In genomic region chr19:17861542-17862402, GRCh38 we compare ENCODE assay signal across 10 cellular contexts. TPM values are rescaled to one million over a fixed set of nuclear protein-coding genes. Genes with fewer than 3 reads are reported as not detected.
DNase-seq lines count a peak whose midpoint lies in the region; ATAC-seq and TF ChIP-seq lines count a peak whose summit lies in the region.
"Had no signal": no experiment of that assay in that cellular context is flagged by ENCODE, and none has a peak within 500 bp of the region (broad histone marks: within the 10 kb centered on the region; RNA-seq: fewer than 3 reads in every experiment).

No MANE protein-coding gene starts in this region.

- peak overlapping the region; percentile 90 for H3K27ac Mint-ChIP-seq in stimulated activated memory B cell treated with anti-CD40 and anti-IgM and Interleukin-4, amounts not matched to agents 10 μg/mL and 1 μg/mL and 100 μg/mL, for 72 hours

- in situ Hi-C loops in GM13976 (cut with MboI; ENCODE audit: low sequenced_read_pairs, unreplicated experiment), result loop anchor here (10.0 kb wide), 1 partner anchor 63 kb away; no protein-coding TSS in a partner anchor

- H3K4me3 ChIP-seq in WERI-Rb-1 (ENCODE audit: low read depth, low read length) (no peak overlapping the region), fibroblast of the aortic adventitia (ENCODE audit: low read depth, low read length) (peak overlapping the region; percentile 95)

- H3K4me3 Mint-ChIP-seq in activated T-cell treated with anti-CD3 and anti-CD28 coated beads, Interleukin-2, amount 50 U/mL, for 4 hours, result peak overlapping the region; percentile 99
- H3K4me3 Mint-ChIP-seq in stimulated activated memory B cell treated with anti-CD40 and anti-IgM and Interleukin-4, amounts not matched to agents 10 μg/mL and 1 μg/mL and 100 μg/mL, for 72 hours, result peak overlapping the region; percentile 92

- H3K9me3 ChIP-seq in WERI-Rb-1 (ENCODE audit: severe bottlenecking), result no peaks in the 10 kb centered on the region

- no peaks in the 10 kb centered on the region for H3K27me3 ChIP-seq in WERI-Rb-1 (ENCODE audit: insufficient read depth, low read depth, severe bottlenecking)

- no peaks in the 10 kb centered on the region for H3K9me3 Mint-ChIP-seq in activated T-cell treated with anti-CD3 and anti-CD28 coated beads, Interleukin-2, amount 50 U/mL, for 4 hours
- no peaks in the 10 kb centered on the region for H3K9me3 Mint-ChIP-seq in stimulated activated memory B cell treated with anti-CD40 and anti-IgM and Interleukin-4, amounts not matched to agents 10 μg/mL and 1 μg/mL and 100 μg/mL, for 72 hours

- TF ChIP-seq CTCF in WERI-Rb-1 (IDR thresholded peaks at IDR 0.05; ENCODE audit: low read depth, low read length), result no peak
- no peak for TF ChIP-seq CTCF in fibroblast of the aortic adventitia (IDR thresholded peaks at IDR 0.05; ENCODE audit: insufficient read depth, low read length)
- TF ChIP-seq CTCF in GM13976 (IDR thresholded peaks at IDR 0.05; ENCODE audit: borderline replicate concordance, control extremely low read depth, extremely low read depth, insufficient read depth, missing control alignments), result no peak

- no peak for DNase-seq in activated T-cell treated with anti-CD3 and anti-CD28 coated beads, Interleukin-2, amount 50 U/mL, for 4 hours
- DNase-seq in activated T-cell treated with anti-CD3 and anti-CD28 coated beads for 4 hours, result no peak
- DNase-seq in WERI-Rb-1, result no peak
- no peak for DNase-seq in fibroblast of the aortic adventitia (ENCODE audit: low read depth)
- DNase-seq in GM13976 (ENCODE audit: low spot score), result no peak
- DNase-seq in occipital lobe (lab: John Stamatoyannopoulos, UW), result no peak
- DNase-seq: DMS153 had no signal

- H3K4me1 Mint-ChIP-seq in activated T-cell treated with anti-CD3 and anti-CD28 coated beads, Interleukin-2, amount 50 U/mL, for 4 hours (ENCODE audit: low read depth), result peaks cover 33% of the 10 kb centered on the region
- H3K4me1 Mint-ChIP-seq in stimulated activated memory B cell treated with anti-CD40 and anti-IgM and Interleukin-4, amounts not matched to agents 10 μg/mL and 1 μg/mL and 100 μg/mL, for 72 hours, result peaks cover 60% of the 10 kb centered on the region

- peaks cover 59% of the 10 kb centered on the region for H3K36me3 ChIP-seq in WERI-Rb-1

- H3K36me3 Mint-ChIP-seq in activated T-cell treated with anti-CD3 and anti-CD28 coated beads, Interleukin-2, amount 50 U/mL, for 4 hours (ENCODE audit: insufficient read depth), result peaks cover 47% of the 10 kb centered on the region
- H3K36me3 Mint-ChIP-seq in stimulated activated memory B cell treated with anti-CD40 and anti-IgM and Interleukin-4, amounts not matched to agents 10 μg/mL and 1 μg/mL and 100 μg/mL, for 72 hours, result peaks cover 50% of the 10 kb centered on the region

- no peak for ATAC-seq in activated T-cell treated with anti-CD3 and anti-CD28 coated beads, Interleukin-2, amount 50 U/mL, for 4 hours
- no peak for ATAC-seq in stimulated activated memory B cell treated with anti-CD40 and anti-IgM and Interleukin-4, amounts not matched to agents 10 μg/mL and 1 μg/mL and 100 μg/mL, for 72 hours
- no peak for ATAC-seq in HG03520 (IDR thresholded peaks at IDR 0.05; ENCODE audit: unreplicated experiment)

- peak overlapping the region; percentile 8; the same call in 1 of the 2 replicates for H3K27ac ChIP-seq in WERI-Rb-1

- no peaks in the 10 kb centered on the region for H3K27me3 Mint-ChIP-seq in activated T-cell treated with anti-CD3 and anti-CD28 coated beads, Interleukin-2, amount 50 U/mL, for 4 hours (ENCODE audit: low read depth)
- no peaks in the 10 kb centered on the region for H3K27me3 Mint-ChIP-seq in stimulated activated memory B cell treated with anti-CD40 and anti-IgM and Interleukin-4, amounts not matched to agents 10 μg/mL and 1 μg/mL and 100 μg/mL, for 72 hours

RNA-seq across cellular contexts. Expression of gene RPL18A, which starts 2.1 kb away (rescaled TPM):
- total RNA-seq in activated T-cell treated with anti-CD3 and anti-CD28 coated beads, Interleukin-2, amount 50 U/mL, for 4 hours, result 1,000 to 10,000 TPM; 4,001 to 4,060 (median 4,048) TPM
- 1,681 and 2,030 TPM in 2 replicates for total RNA-seq in fibroblast of the aortic adventitia (ENCODE audit: low replicate concordance)
- total RNA-seq in occipital lobe, result 612 TPM

RNA-seq across cellular contexts. Expression of gene SLC5A5, which starts 10.0 kb away (rescaled TPM):
- 1 to 10 TPM in 2 of 3 donors, under 1 TPM in 1; 0.98 to 1.6 (median 1.1) TPM for total RNA-seq in activated T-cell treated with anti-CD3 and anti-CD28 coated beads, Interleukin-2, amount 50 U/mL, for 4 hours
- not detected in 2 replicates for total RNA-seq in fibroblast of the aortic adventitia (ENCODE audit: low replicate concordance)
- total RNA-seq in occipital lobe, result 1.9 TPM
- total RNA-seq: dermis microvascular lymphatic vessel endothelial cell had no signal

RNA-seq across cellular contexts. Expression of gene JAK3, which starts 14.0 kb away (rescaled TPM):
- total RNA-seq in activated T-cell treated with anti-CD3 and anti-CD28 coated beads, Interleukin-2, amount 50 U/mL, for 4 hours, result 100 to 1,000 TPM; 181 to 220 (median 189) TPM
- 1.3 and 2.7 TPM in 2 replicates for total RNA-seq in fibroblast of the aortic adventitia (ENCODE audit: low replicate concordance)
- total RNA-seq in occipital lobe, result 1.1 TPM

RNA-seq across cellular contexts. Expression of gene INSL3, which starts 40.5 kb away (rescaled TPM):
- 1 to 10 TPM; 8.1 to 9.4 (median 9.1) TPM for total RNA-seq in activated T-cell treated with anti-CD3 and anti-CD28 coated beads, Interleukin-2, amount 50 U/mL, for 4 hours
- total RNA-seq in fibroblast of the aortic adventitia (ENCODE audit: low replicate concordance) (not detected in 2 replicates), occipital lobe (not detected)
- total RNA-seq: dermis microvascular lymphatic vessel endothelial cell had no signal

Comparison
In these comparisons a context has a peak if more than half of its experiments do, and no peak if none do; other contexts are left out.
1. RNA of gene JAK3, which starts 14.0 kb away (total RNA-seq): 181 to 220 TPM in activated T-cell treated with anti-CD3 and anti-CD28 coated beads, Interleukin-2, amount 50 U/mL, for 4 hours; 1.3 to 2.7 TPM in fibroblast of the aortic adventitia and 1.1 TPM in occipital lobe (single experiment); every median in the first group is over 10 times any median in the second.